In genomic region chr2:218260166-218260565, GRCh38 we compare ENCODE assay signal across 1 cellular context.
TF ChIP-seq lines count a peak whose summit lies in the region.

No MANE protein-coding gene starts in this region.

TF ChIP-seq in HEK293T, 16 proteins besides CTCF, POLR2A, EP300 and RAD21:
- no peak for TF ChIP-seq LEF1 (IDR thresholded peaks at IDR 0.05; ENCODE audit: borderline replicate concordance)
- TF ChIP-seq ARNT (IDR thresholded peaks at IDR 0.05): no peak
- no peak for TF ChIP-seq SP1 (IDR thresholded peaks at IDR 0.05)
- no peak for TF ChIP-seq ZNF384 (IDR thresholded peaks at IDR 0.05)
- no peak for TF ChIP-seq L3MBTL2 (conservative IDR thresholded peaks at IDR 0.05)
- no peak for TF ChIP-seq NFRKB (IDR thresholded peaks at IDR 0.05)
- no peak for TF ChIP-seq FOXK2 (IDR thresholded peaks at IDR 0.05)
- TF ChIP-seq TARDBP (IDR thresholded peaks at IDR 0.05): no peak
- TF ChIP-seq BHLHE40 (IDR thresholded peaks at IDR 0.05; ENCODE audit: borderline replicate concordance): no peak
- TF ChIP-seq ELF4 (IDR thresholded peaks at IDR 0.05): no peak
- TF ChIP-seq SUZ12 (IDR thresholded peaks at IDR 0.05): no peak
- no peak for TF ChIP-seq HDGF (IDR thresholded peaks at IDR 0.05; ENCODE audit: borderline replicate concordance)
- TF ChIP-seq FOXA1 (IDR thresholded peaks at IDR 0.05): no peak
- no peak for TF ChIP-seq PKNOX1 (IDR thresholded peaks at IDR 0.05)
- TF ChIP-seq CTBP1 (IDR thresholded peaks at IDR 0.05; ENCODE audit: borderline replicate concordance): no peak
- no peak for TF ChIP-seq FOXM1 (IDR thresholded peaks at IDR 0.05; ENCODE audit: borderline replicate concordance)
TF ChIP-seq in HEK293T: peak in this region for 0.
